In the genomic region with DNA sequence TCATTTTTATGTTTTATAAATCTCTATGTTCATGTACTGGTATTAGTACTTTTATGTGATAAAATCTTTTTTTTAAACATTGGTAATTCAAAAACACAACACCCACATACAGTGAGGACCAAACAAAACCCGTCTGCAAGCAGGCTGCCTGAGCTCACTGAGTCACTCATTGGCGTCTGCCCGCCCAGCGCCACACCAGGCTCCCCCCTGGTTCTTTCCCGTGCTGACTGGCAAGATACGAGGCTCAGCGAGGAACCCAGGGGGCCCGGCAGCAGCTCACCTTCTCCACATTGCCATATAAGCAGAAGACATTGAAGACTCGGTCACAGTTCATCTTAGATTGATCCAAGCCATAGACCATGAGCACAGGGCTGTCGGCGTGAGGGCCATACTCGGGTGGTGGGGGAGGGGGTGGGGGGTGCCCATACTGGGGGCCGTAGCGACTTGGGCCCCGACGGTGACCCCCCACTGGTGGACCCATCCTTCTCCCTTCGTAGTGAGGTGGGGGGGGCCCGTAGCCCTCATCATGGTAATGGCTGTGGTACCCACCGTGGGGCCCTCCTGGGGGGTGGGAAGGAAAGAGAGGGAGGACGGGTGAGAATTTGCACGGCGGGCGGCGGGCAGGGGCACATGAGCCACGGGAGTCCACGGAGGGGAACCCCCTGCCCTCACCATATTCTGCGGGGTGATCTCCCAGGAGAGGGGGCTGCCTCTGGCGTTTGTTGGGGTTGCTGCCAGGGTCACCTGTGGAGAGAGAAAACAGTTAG, we compare ENCODE assay signal across 14 cellular contexts. TPM values are rescaled to one million over a fixed set of nuclear protein-coding genes. Genes with fewer than 3 reads are reported as not detected.
DNase-seq lines count a peak whose midpoint lies in the region; ATAC-seq and TF ChIP-seq lines count a peak whose summit lies in the region.
"Had no signal": no experiment of that assay in that cellular context is flagged by ENCODE, and none has a peak within 500 bp of the region (broad histone marks: within the 10 kb centered on the region; RNA-seq: fewer than 3 reads in every experiment).

No MANE protein-coding gene starts in this region.

- H3K9ac ChIP-seq in smooth muscle cell (ENCODE audit: low read depth): no peak overlapping the region

- H3K9me3 Mint-ChIP-seq in activated T-cell treated with anti-CD3 and anti-CD28 coated beads, Interleukin-2, amount 50 U/mL, for 24 hours: no peaks in the 10 kb centered on the region
- H3K9me3 Mint-ChIP-seq in endothelial cell (ENCODE audit: unreplicated experiment): no peaks in the 10 kb centered on the region

- H3K36me3 ChIP-seq in RWPE2 (ENCODE audit: low read depth): peaks cover 89% of the 10 kb centered on the region
- H3K36me3 ChIP-seq in smooth muscle cell (ENCODE audit: low read depth): peaks cover 31% of the 10 kb centered on the region

- H3F3A ChIP-seq in smooth muscle cell (ENCODE audit: low read depth): peaks cover 59% of the 10 kb centered on the region

- H2AFZ ChIP-seq in smooth muscle cell (ENCODE audit: low read depth): no peak overlapping the region

- H4K20me1 ChIP-seq in smooth muscle cell (ENCODE audit: low read depth): peaks cover 80% of the 10 kb centered on the region

- H3K27ac ChIP-seq in RWPE2 (ENCODE audit: poor library complexity, severe bottlenecking) (peak overlapping the region; percentile 82), smooth muscle cell (ENCODE audit: low read depth) (peak overlapping the region; percentile 90)

- H3K27ac Mint-ChIP-seq in activated T-cell treated with anti-CD3 and anti-CD28 coated beads, Interleukin-2, amount 50 U/mL, for 24 hours: peak overlapping the region; percentile 100
- H3K27ac Mint-ChIP-seq in endothelial cell (ENCODE audit: unreplicated experiment): peak overlapping the region; percentile 52

- H3K36me3 Mint-ChIP-seq in activated T-cell treated with anti-CD3 and anti-CD28 coated beads, Interleukin-2, amount 50 U/mL, for 24 hours (ENCODE audit: low read depth): peaks cover 100% of the 10 kb centered on the region
- H3K36me3 Mint-ChIP-seq in endothelial cell (ENCODE audit: low read depth, unreplicated experiment): peaks cover 66% of the 10 kb centered on the region

- no peak overlapping the region for H3K4me3 ChIP-seq in RWPE2 (ENCODE audit: severe bottlenecking)
- H3K4me3 ChIP-seq in smooth muscle cell: no peak overlapping the region

- TF ChIP-seq CTCF in RWPE2 (IDR thresholded peaks at IDR 0.05; ENCODE audit: poor library complexity, severe bottlenecking) (no peak), endothelial cell (IDR thresholded peaks at IDR 0.05; ENCODE audit: unreplicated experiment) (no peak), smooth muscle cell (IDR thresholded peaks at IDR 0.05; ENCODE audit: borderline replicate concordance, insufficient read depth, poor library complexity, severe bottlenecking) (no peak)

- H3K27me3 ChIP-seq in RWPE2 (ENCODE audit: insufficient read depth, poor library complexity, severe bottlenecking) (no peaks in the 10 kb centered on the region), smooth muscle cell (ENCODE audit: low read depth) (no peaks in the 10 kb centered on the region)

- 77% methylated on average over 17 of the region's 28 CpGs for WGBS in smooth muscle cell (ENCODE audit: low lambda C conversion rate)

- H3K9me3 ChIP-seq in RWPE2 (ENCODE audit: severe bottlenecking) (no peaks in the 10 kb centered on the region), smooth muscle cell (replicated peaks; ENCODE audit: low read depth) (no peaks in the 10 kb centered on the region)

- peaks cover 46% of the 10 kb centered on the region for H3K4me1 ChIP-seq in RWPE2 (ENCODE audit: insufficient read depth, poor library complexity, severe bottlenecking)
- H3K4me1 ChIP-seq in smooth muscle cell (ENCODE audit: low read depth): no peaks in the 10 kb centered on the region

- ATAC-seq in RWPE2 (ENCODE audit: low read depth): no peak
- ATAC-seq: left lobe of liver had no signal

- peak overlapping the region; percentile 21 for H3K4me3 Mint-ChIP-seq in activated T-cell treated with anti-CD3 and anti-CD28 coated beads, Interleukin-2, amount 50 U/mL, for 24 hours
- H3K4me3 Mint-ChIP-seq in endothelial cell (ENCODE audit: unreplicated experiment): no peak overlapping the region

- H3K27me3 Mint-ChIP-seq in activated T-cell treated with anti-CD3 and anti-CD28 coated beads, Interleukin-2, amount 50 U/mL, for 24 hours: no peaks in the 10 kb centered on the region
- peaks cover 3% of the 10 kb centered on the region for H3K27me3 Mint-ChIP-seq in endothelial cell (ENCODE audit: unreplicated experiment)

- peaks cover 80% of the 10 kb centered on the region for H3K4me1 Mint-ChIP-seq in activated T-cell treated with anti-CD3 and anti-CD28 coated beads, Interleukin-2, amount 50 U/mL, for 24 hours (ENCODE audit: low read depth)
- H3K4me1 Mint-ChIP-seq in endothelial cell (ENCODE audit: unreplicated experiment): no peaks in the 10 kb centered on the region

- DNase-seq in activated T-cell treated with anti-CD3 and anti-CD28 coated beads, Interleukin-2, amount 50 U/mL, for 24 hours: no peak
- no peak for DNase-seq in activated T-cell treated with anti-CD3 and anti-CD28 coated beads for 4 hours
- no peak for DNase-seq in RWPE2 (ENCODE audit: low spot score)
- no peak for DNase-seq in endothelial cell (ENCODE audit: low spot score)
- no peak for DNase-seq in smooth muscle cell (lab: John Stamatoyannopoulos, UW; ENCODE audit: unreplicated experiment)
- no peak for DNase-seq in glomerular visceral epithelial cell (ENCODE audit: extremely low spot score)
- no peak for DNase-seq in AG08395 (ENCODE audit: low spot score)
- DNase-seq in DMS153 treated with DMSO at 0.1 percent for 48 hours (lab: John Stamatoyannopoulos, UW; ENCODE audit: unreplicated experiment): no peak
- DNase-seq: activated CD8-positive, alpha-beta memory T cell treated with anti-CD3 and anti-CD28 coated beads for 24 hours; NCI-H446 treated with DMSO at 0.1 percent for 48 hours had no signal

- peaks cover 50% of the 10 kb centered on the region for H3K79me2 ChIP-seq in smooth muscle cell (ENCODE audit: low read depth)

- no peak overlapping the region for H3K4me2 ChIP-seq in smooth muscle cell

RNA-seq across cellular contexts. Expression of gene ECH1, which starts 8.4 kb away (rescaled TPM):
- total RNA-seq in endothelial cell (ENCODE audit: unreplicated experiment) (101 TPM), smooth muscle cell (41.4 and 47.6 TPM in 2 replicates)
- 142 and 154 TPM in 2 replicates for polyA plus RNA-seq in smooth muscle cell

RNA-seq across cellular contexts. Expression of gene HNRNPL, which starts 9.8 kb away (rescaled TPM):
- total RNA-seq in endothelial cell (ENCODE audit: unreplicated experiment) (343 TPM), smooth muscle cell (170 and 174 TPM in 2 replicates)
- polyA plus RNA-seq in smooth muscle cell: 158 and 173 TPM in 2 replicates

RNA-seq across cellular contexts. Expression of gene LGALS4, which starts 27.3 kb away (rescaled TPM):
- total RNA-seq in endothelial cell (ENCODE audit: unreplicated experiment) (0.46 TPM), smooth muscle cell (not detected in 2 replicates)
- polyA plus RNA-seq in smooth muscle cell: 1.3 and 2.4 TPM in 2 replicates
- total RNA-seq: SK-MEL-5 had no signal

RNA-seq across cellular contexts. Expression of gene RINL, which starts 38.1 kb away (rescaled TPM):
- total RNA-seq in endothelial cell (ENCODE audit: unreplicated experiment): 5.6 TPM
- total RNA-seq in smooth muscle cell: 2.4 and 3.0 TPM in 2 replicates
- 2.0 and 4.8 TPM in 2 replicates for polyA plus RNA-seq in smooth muscle cell

RNA-seq across cellular contexts. Expression of gene LGALS7B, which starts 51.0 kb away (rescaled TPM):
- total RNA-seq in endothelial cell (ENCODE audit: unreplicated experiment) (18.8 TPM), smooth muscle cell (3.0 TPM in 1 of 2 replicates, not detected in the other)
- 0.56 TPM in 1 of 2 replicates, not detected in the other for polyA plus RNA-seq in smooth muscle cell
- total RNA-seq: cardiac septum, H4, left lobe of liver, SK-MEL-5 had no signal
